32 cellular contexts compared by ENCODE assay signal in the genomic region with DNA sequence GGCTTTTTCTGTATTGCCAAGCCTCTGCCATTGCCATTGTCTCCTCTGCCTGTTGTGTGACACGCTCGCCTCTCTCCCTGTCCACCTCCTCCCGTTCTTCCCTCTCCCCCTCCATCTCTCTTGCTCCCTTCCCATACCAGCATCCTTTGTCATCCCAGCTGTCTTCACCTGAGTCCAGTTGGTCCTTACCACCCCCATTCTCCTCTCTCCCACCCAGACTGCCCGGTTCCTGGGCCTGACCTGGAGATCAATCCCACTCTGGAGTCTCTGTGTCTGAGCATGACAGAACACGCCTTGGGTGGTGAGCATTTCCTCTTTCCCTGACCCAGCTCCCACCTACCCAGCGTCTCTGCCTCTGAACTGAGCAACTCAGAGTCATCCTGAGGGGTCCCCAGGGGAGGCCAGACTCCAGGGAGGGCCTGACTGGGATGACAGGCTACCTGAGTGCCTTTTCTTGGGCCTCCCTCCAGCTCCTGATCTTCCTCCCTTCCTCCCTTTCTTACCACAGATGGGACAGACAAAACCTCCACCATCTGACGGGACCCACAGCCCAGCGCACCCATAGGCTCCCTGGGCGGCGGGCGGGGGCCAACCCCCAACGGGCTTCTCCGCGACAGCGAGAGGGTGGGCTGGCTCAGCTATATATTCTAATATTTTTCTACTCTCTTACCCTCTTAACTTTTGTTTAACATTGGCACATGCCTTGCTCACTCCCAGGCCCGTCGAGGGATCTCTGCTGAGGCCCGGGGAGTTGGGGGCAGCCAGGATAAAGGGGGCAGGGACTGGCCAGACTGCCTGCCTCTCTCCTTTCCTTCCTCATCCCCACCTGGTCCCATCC. TPM values are rescaled to one million over a fixed set of nuclear protein-coding genes. Genes with fewer than 3 reads are reported as not detected.
DNase-seq lines count a peak whose midpoint lies in the region; ATAC-seq, FAIRE-seq and TF ChIP-seq lines count a peak whose summit lies in the region.
"Had no signal": no experiment of that assay in that cellular context is flagged by ENCODE, and none has a peak within 500 bp of the region (broad histone marks: within the 10 kb centered on the region; RNA-seq: fewer than 3 reads in every experiment).

No MANE protein-coding gene starts in this region.

- H3K27me3 ChIP-seq in CD4-positive, alpha-beta T cell (ENCODE audit: control insufficient read depth, insufficient read depth, low read length) = no peaks in the 10 kb centered on the region
- H3K27me3 ChIP-seq in K562 (ENCODE audit: control insufficient read depth in 2 of 2, insufficient read depth in 2 of 2, low read length in 2 of 2) = no peaks in the 10 kb centered on the region
- H3K27me3 ChIP-seq in osteoblast (ENCODE audit: insufficient read depth, low read length) = no peaks in the 10 kb centered on the region
- H3K27me3 ChIP-seq: BLaER1, dorsolateral prefrontal cortex, MG63 had no signal

- H2AFZ ChIP-seq in K562 (ENCODE audit: low read depth, low read length) = no peak overlapping the region
- no peak overlapping the region for H2AFZ ChIP-seq in osteoblast (ENCODE audit: low read length)

- TF ChIP-seq RAD21 in K562 (CRISPR knock-in tag; conservative IDR thresholded peaks at IDR 0.05 in 1 of 2, IDR thresholded peaks at IDR 0.05 in 1 of 2) = no peak

- H3K4me1 ChIP-seq in K562 (replicated peaks in 1 of 2; ENCODE audit: control insufficient read depth in 2 of 2, insufficient read depth in 2 of 2, low read length in 2 of 2) (peaks cover 17 to 28% of the 10 kb centered on the region in 2 experiments), osteoblast (ENCODE audit: insufficient read depth, low read length) (peaks cover 6% of the 10 kb centered on the region)
- H3K4me1 ChIP-seq: BLaER1, HAP-1 had no signal

- H3K4me2 ChIP-seq in K562 (ENCODE audit: insufficient read depth, low read length) = no peak overlapping the region
- H3K4me2 ChIP-seq in osteoblast (ENCODE audit: insufficient read depth, low read length) = no peak overlapping the region
- H3K4me2 ChIP-seq: BLaER1 had no signal

- peaks cover 2% of the 10 kb centered on the region for H3K4me1 Mint-ChIP-seq in activated T-cell treated with anti-CD3 and anti-CD28 coated beads, Interleukin-2, amount 50 U/mL, for 24 hours (ENCODE audit: low read depth)
- H3K4me1 Mint-ChIP-seq in activated T-cell treated with anti-CD3 and anti-CD28 coated beads, Interleukin-2, amount 50 U/mL, for 4 hours (ENCODE audit: low read depth) = peaks cover 3% of the 10 kb centered on the region
- no peaks in the 10 kb centered on the region for H3K4me1 Mint-ChIP-seq in CD4-positive, alpha-beta T cell (ENCODE audit: low read depth)

- no peak for TF ChIP-seq EP300 in K562 (IDR thresholded peaks at IDR 0.05; ENCODE audit: low read length)

- intact Hi-C loops in CD4-positive, alpha-beta T cell (cut with DNase I, micrococcal nuclease) = no loop called here
- intact Hi-C loops in K562 (cut with micrococcal nuclease) = no loop called here

- in situ Hi-C loops in K562 (cut with MboI) = no loop called here

- TF ChIP-seq POLR2A in K562 (conservative IDR thresholded peaks at IDR 0.05) = no peak

- no peak overlapping the region for H3K4me3 Mint-ChIP-seq in activated T-cell treated with anti-CD3 and anti-CD28 coated beads, Interleukin-2, amount 50 U/mL, for 24 hours
- H3K4me3 Mint-ChIP-seq in activated T-cell treated with anti-CD3 and anti-CD28 coated beads, Interleukin-2, amount 50 U/mL, for 4 hours = no peak overlapping the region
- H3K4me3 Mint-ChIP-seq in CD4-positive, alpha-beta T cell = no peak overlapping the region
- H3K4me3 Mint-ChIP-seq: activated naive CD8-positive, alpha-beta T cell; activated T-cell treated with anti-CD3 and anti-CD28 coated beads, Interleukin-2, amount 50 U/mL, for 72 hours; natural killer cell; T-cell had no signal

- H3K36me3 ChIP-seq in K562 (ENCODE audit: control insufficient read depth, insufficient read depth, low read length) (peaks cover 98% of the 10 kb centered on the region), osteoblast (ENCODE audit: insufficient read depth, low read length) (peaks cover 91% of the 10 kb centered on the region)

- peaks cover 94% of the 10 kb centered on the region for H3K36me3 Mint-ChIP-seq in activated T-cell treated with anti-CD3 and anti-CD28 coated beads, Interleukin-2, amount 50 U/mL, for 24 hours (ENCODE audit: low read depth)
- H3K36me3 Mint-ChIP-seq in activated T-cell treated with anti-CD3 and anti-CD28 coated beads, Interleukin-2, amount 50 U/mL, for 4 hours (ENCODE audit: insufficient read depth) = peaks cover 33% of the 10 kb centered on the region
- H3K36me3 Mint-ChIP-seq in CD4-positive, alpha-beta T cell (ENCODE audit: low read depth) = peaks cover 94% of the 10 kb centered on the region

- H3K4me3 ChIP-seq in K562 (no peak overlapping the region), osteoblast (ENCODE audit: insufficient read depth, low read length) (no peak overlapping the region)
- H3K4me3 ChIP-seq: BLaER1, dorsolateral prefrontal cortex, HAP-1, MG63, skin epidermis had no signal

- TF ChIP-seq CTCF in CD4-positive, alpha-beta T cell (IDR thresholded peaks at IDR 0.05) = no peak
- TF ChIP-seq CTCF in K562 (IDR thresholded peaks at IDR 0.05 in 2 of 3, conservative IDR thresholded peaks at IDR 0.05 in 1 of 3; ENCODE audit: insufficient read depth in 2 of 3, low read depth in 1 of 3, low read length in 3 of 3) (no peak), osteoblast (IDR thresholded peaks at IDR 0.05; ENCODE audit: extremely low read depth, low read depth, low read length) (no peak), GM20000 (IDR thresholded peaks at IDR 0.05; ENCODE audit: extremely low read depth, missing control alignments) (no peak)

- H3K27ac ChIP-seq in CD4-positive, alpha-beta T cell (ENCODE audit: low read depth, low read length) = no peak overlapping the region
- H3K27ac ChIP-seq in K562 (ENCODE audit: extremely low read depth, low read depth, low read length) (no peak overlapping the region), osteoblast (ENCODE audit: low read depth, low read length) (peak overlapping the region; percentile 40)
- H3K27ac ChIP-seq: BLaER1 had no signal

- FAIRE-seq in K562 (lab: Jason Lieb, UNC) (no peak), HTR-8/SVneo (lab: Jason Lieb, UNC) (no peak)
- FAIRE-seq: GM19239, islet of Langerhans, RCC 7860, TTC549 had no signal

- peaks cover 13% of the 10 kb centered on the region for H3K9me1 ChIP-seq in K562 (ENCODE audit: control insufficient read depth, insufficient read depth, low read length)

- H4K20me1 ChIP-seq in K562 (replicated peaks; ENCODE audit: control insufficient read depth, insufficient read depth, low read length) (peaks cover 30% of the 10 kb centered on the region), osteoblast (ENCODE audit: insufficient read depth, low read length) (peaks cover 3% of the 10 kb centered on the region)

- no peaks in the 10 kb centered on the region for H3K9me3 Mint-ChIP-seq in activated T-cell treated with anti-CD3 and anti-CD28 coated beads, Interleukin-2, amount 50 U/mL, for 24 hours
- no peaks in the 10 kb centered on the region for H3K9me3 Mint-ChIP-seq in activated T-cell treated with anti-CD3 and anti-CD28 coated beads, Interleukin-2, amount 50 U/mL, for 4 hours
- no peaks in the 10 kb centered on the region for H3K9me3 Mint-ChIP-seq in CD4-positive, alpha-beta T cell
- H3K9me3 Mint-ChIP-seq: activated T-cell treated with anti-CD3 and anti-CD28 coated beads, Interleukin-2, amount 50 U/mL, for 72 hours; natural killer cell; T-cell had no signal

- POLR2A ChIA-PET in CD4-positive, alpha-beta T cell (lab: Charles Lee) = interaction anchor here (0.9 to 1.2 kb wide), 2 partner anchors 9 to 29 kb away, joined by 3 to 4 read pairs; partner anchors contain the start of gene PLEKHG2
- POLR2A ChIA-PET in K562 (lab: Yijun Ruan, JAX) = interaction anchor here (1.3 to 1.4 kb wide), 2 partner anchors 8 to 221 kb away, joined by 3 to 9 read pairs; partner anchors contain the start of genes MED29 and PAF1

- H3K27me3 Mint-ChIP-seq in activated T-cell treated with anti-CD3 and anti-CD28 coated beads, Interleukin-2, amount 50 U/mL, for 24 hours = no peaks in the 10 kb centered on the region
- no peaks in the 10 kb centered on the region for H3K27me3 Mint-ChIP-seq in activated T-cell treated with anti-CD3 and anti-CD28 coated beads, Interleukin-2, amount 50 U/mL, for 4 hours (ENCODE audit: low read depth)
- no peaks in the 10 kb centered on the region for H3K27me3 Mint-ChIP-seq in CD4-positive, alpha-beta T cell
- H3K27me3 Mint-ChIP-seq: activated naive CD8-positive, alpha-beta T cell; T-cell had no signal

- ATAC-seq in activated T-cell treated with anti-CD3 and anti-CD28 coated beads, Interleukin-2, amount 50 U/mL, for 4 hours = no peak
- no peak for ATAC-seq in CD4-positive, alpha-beta T cell (ENCODE audit: poor library complexity)
- no peak for ATAC-seq in K562
- ATAC-seq: activated T-cell treated with anti-CD3 and anti-CD28 coated beads, Interleukin-2, amount 50 U/mL, for 72 hours; natural killer cell had no signal

- H3K9me3 ChIP-seq in CD4-positive, alpha-beta T cell (ENCODE audit: control insufficient read depth, low read length) = no peaks in the 10 kb centered on the region
- H3K9me3 ChIP-seq in K562 (replicated peaks; ENCODE audit: control insufficient read depth, insufficient read depth, low read depth, low read length) = no peaks in the 10 kb centered on the region
- no peaks in the 10 kb centered on the region for H3K9me3 ChIP-seq in osteoblast (ENCODE audit: low read depth, low read length)
- H3K9me3 ChIP-seq: BLaER1, HAP-1, MG63 had no signal

- CTCF ChIA-PET in CD4-positive, alpha-beta T cell (lab: Charles Lee) = no interaction called here
- CTCF ChIA-PET in K562 (lab: Yijun Ruan, JAX; ENCODE audit: low intra/inter-chr PET ratio) = no interaction called here

- DNase-seq in activated T-cell treated with anti-CD3 and anti-CD28 coated beads, Interleukin-2, amount 50 U/mL, for 24 hours = no peak
- no peak for DNase-seq in activated T-cell treated with anti-CD3 and anti-CD28 coated beads, Interleukin-2, amount 50 U/mL, for 4 hours
- no peak for DNase-seq in CD4-positive, alpha-beta T cell
- DNase-seq in K562 (ENCODE audit: extremely low read depth in 1 of 4, low spot score in 3 of 4) (no peak), osteoblast (ENCODE audit: insufficient read length, low spot score, missing footprints) (peak; percentile 73), GM20000 (ENCODE audit: low spot score) (no peak), HTR-8/SVneo (ENCODE audit: insufficient read length, low spot score) (no peak)
- no peak for DNase-seq in stimulated activated CD4-positive, alpha-beta T cell treated with anti-CD3 and anti-CD28 coated beads, Interleukin-4, amount 100 ng/mL, for 24 hours
- DNase-seq: ACHN; activated CD4-positive, CD25-positive, alpha-beta regulatory T cell treated with anti-CD3 and anti-CD28 coated beads, Interleukin-2, amount 50 U/mL, for 72 hours; activated T-cell treated with anti-CD3 and anti-CD28 coated beads, Interleukin-2, amount 50 U/mL, for 72 hours; central memory CD4-positive, alpha-beta T cell; DMS79 treated with DMSO at 0.1 percent for 48 hours; dorsolateral prefrontal cortex; GF-D8; KBM-7; MG63; natural killer cell; NCI-H1417; NCI-H2081 treated with DMSO at 0.1 percent for 48 hours; NCI-H226; NCI-H748 treated with DMSO at 0.1 percent for 48 hours; T-cell; trophoblast cell had no signal

- H3K79me2 ChIP-seq in K562 (ENCODE audit: control insufficient read depth, insufficient read depth, low read length) = 0 out of 3 replicates have a peak, but pooled peaks cover 3% of the 10 kb centered on the region
- no peaks in the 10 kb centered on the region for H3K79me2 ChIP-seq in osteoblast (ENCODE audit: insufficient read depth, low read length)

- WGBS in K562 (ENCODE audit: insufficient coverage, low coverage, missing lambda C conversion rate) = 91% methylated on average over 16 of the region's 18 CpGs

- H3K27ac Mint-ChIP-seq in activated T-cell treated with anti-CD3 and anti-CD28 coated beads, Interleukin-2, amount 50 U/mL, for 24 hours = peak overlapping the region; percentile 52
- H3K27ac Mint-ChIP-seq in CD4-positive, alpha-beta T cell = peak overlapping the region; percentile 30
- H3K27ac Mint-ChIP-seq: activated naive CD8-positive, alpha-beta T cell had no signal

- no peak overlapping the region for H3K9ac ChIP-seq in K562 (ENCODE audit: insufficient read depth in 1 of 2, low read depth in 2 of 2, low read length in 2 of 2)
- H3K9ac ChIP-seq: BLaER1 had no signal

- no TSS peak for BruUV-seq in K562 (replicated peaks; lab: Mats Ljungman, UMichigan)

RNA-seq across cellular contexts. Expression of gene PAF1, which starts 7.7 kb away (rescaled TPM):
- 10 to 100 TPM; 48.0 to 50.8 (median 50.2) TPM for total RNA-seq in activated T-cell treated with anti-CD3 and anti-CD28 coated beads, Interleukin-2, amount 50 U/mL, for 4 hours
- total RNA-seq in CD4-positive, alpha-beta T cell = 100 to 1,000 TPM in 1 of 2 experiments, 10 to 100 TPM in 1; 99.6 to 101 TPM
- total RNA-seq in K562 (2011; cell fraction: chromatin; rRNA removed; ENCODE audit: low replicate concordance) = 59.0 and 87.9 TPM in 2 replicates
- 51.6 and 65.2 TPM in 2 replicates for total RNA-seq in K562 (2011; cell fraction: nucleolus; rRNA removed)
- total RNA-seq in K562 (2011; cell fraction: nucleoplasm; rRNA removed) = 40.5 and 40.8 TPM in 2 replicates
- total RNA-seq in K562 (2014; rRNA removed) = 41.2 and 50.5 TPM in 2 replicates
- total RNA-seq in K562 (2014; rRNA removed; fragmentation: Illumina TruSeq; extraction: Trizol) = 22.6 and 23.2 TPM in 2 replicates
- 37.0 and 39.8 TPM in 2 replicates for total RNA-seq in K562 (2015; rRNA removed; fragmentation: Illumina TruSeq; extraction: Trizol)
- 30.7 and 33.8 TPM in 2 replicates for total RNA-seq in K562 (2021)
- polyA plus RNA-seq in K562 (2011; rRNA removed) = 30.1 and 31.6 TPM in 2 replicates
- 31.4 and 56.3 TPM in 2 replicates for polyA plus RNA-seq in K562 (2011; cell fraction: cytosol; rRNA removed)
- 65.9 and 73.6 TPM in 2 replicates for polyA plus RNA-seq in K562 (2011; cell fraction: nucleus; rRNA removed)
- 37.5 and 43.8 TPM in 2 replicates for polyA plus RNA-seq in K562 (2012)
- polyA plus RNA-seq in K562 (2014; fragmentation: Illumina TruSeq; extraction: Trizol) = 41.1 and 45.0 TPM in 2 replicates
- polyA plus RNA-seq in K562 (2014; fragmentation: Nextera tagmentation; extraction: Ambion mirVana) = 1 to 10 TPM; 1.5 to 1.7 TPM
- 32.4 and 43.5 TPM in 2 replicates for polyA plus RNA-seq in K562 (2014; rRNA removed)
- 38.6 and 43.3 TPM in 2 replicates for polyA minus RNA-seq in K562 (2011; rRNA and poly(A)+ RNA removed)
- 21.1 and 21.3 TPM in 2 replicates for polyA minus RNA-seq in K562 (2011; cell fraction: cytosol; rRNA and poly(A)+ RNA removed)
- polyA minus RNA-seq in K562 (2011; cell fraction: nucleus; rRNA and poly(A)+ RNA removed) = 33.7 and 58.5 TPM in 2 replicates
- total RNA-seq in osteoblast = 29.3 and 29.8 TPM in 2 replicates

RNA-seq across cellular contexts. Expression of gene MED29, which starts 8.0 kb away (rescaled TPM):
- total RNA-seq in activated T-cell treated with anti-CD3 and anti-CD28 coated beads, Interleukin-2, amount 50 U/mL, for 4 hours = 10 to 100 TPM; 39.5 to 43.1 (median 39.7) TPM
- total RNA-seq in CD4-positive, alpha-beta T cell = 10 to 100 TPM; 45.0 to 46.1 TPM
- 7.8 and 14.7 TPM in 2 replicates for total RNA-seq in K562 (2011; cell fraction: chromatin; rRNA removed; ENCODE audit: low replicate concordance)
- 12.0 and 12.7 TPM in 2 replicates for total RNA-seq in K562 (2011; cell fraction: nucleolus; rRNA removed)
- total RNA-seq in K562 (2011; cell fraction: nucleoplasm; rRNA removed) = 13.0 and 17.4 TPM in 2 replicates
- total RNA-seq in K562 (2014; rRNA removed) = 16.0 and 22.6 TPM in 2 replicates
- 7.0 and 7.2 TPM in 2 replicates for total RNA-seq in K562 (2014; rRNA removed; fragmentation: Illumina TruSeq; extraction: Trizol)
- total RNA-seq in K562 (2015; rRNA removed; fragmentation: Illumina TruSeq; extraction: Trizol) = 11.2 and 11.7 TPM in 2 replicates
- total RNA-seq in K562 (2021) = 17.3 and 18.0 TPM in 2 replicates
- polyA plus RNA-seq in K562 (2011; rRNA removed) = 11.7 and 12.4 TPM in 2 replicates
- polyA plus RNA-seq in K562 (2011; cell fraction: cytosol; rRNA removed) = 18.4 and 30.0 TPM in 2 replicates
- 5.3 and 8.7 TPM in 2 replicates for polyA plus RNA-seq in K562 (2011; cell fraction: nucleus; rRNA removed)
- polyA plus RNA-seq in K562 (2012) = 14.0 and 19.0 TPM in 2 replicates
- 18.0 and 19.2 TPM in 2 replicates for polyA plus RNA-seq in K562 (2014; fragmentation: Illumina TruSeq; extraction: Trizol)
- 1 to 10 TPM; 1.8 to 2.8 TPM for polyA plus RNA-seq in K562 (2014; fragmentation: Nextera tagmentation; extraction: Ambion mirVana)
- polyA plus RNA-seq in K562 (2014; rRNA removed) = 15.1 and 22.5 TPM in 2 replicates
- polyA minus RNA-seq in K562 (2011; rRNA and poly(A)+ RNA removed) = 6.4 and 10.6 TPM in 2 replicates
- polyA minus RNA-seq in K562 (2011; cell fraction: cytosol; rRNA and poly(A)+ RNA removed) = 5.9 and 9.0 TPM in 2 replicates
- 15.9 and 16.3 TPM in 2 replicates for polyA minus RNA-seq in K562 (2011; cell fraction: nucleus; rRNA and poly(A)+ RNA removed)
- 19.9 and 23.0 TPM in 2 replicates for total RNA-seq in osteoblast

RNA-seq across cellular contexts. Expression of gene ZFP36, which starts 23.4 kb away (rescaled TPM):
- total RNA-seq in activated T-cell treated with anti-CD3 and anti-CD28 coated beads, Interleukin-2, amount 50 U/mL, for 4 hours = 10 to 100 TPM; 39.5 to 50.8 (median 43.7) TPM
- 1,000 to 10,000 TPM; 1,278 to 1,362 TPM for total RNA-seq in CD4-positive, alpha-beta T cell
- 9.5 and 19.1 TPM in 2 replicates for total RNA-seq in K562 (2011; cell fraction: chromatin; rRNA removed; ENCODE audit: low replicate concordance)
- total RNA-seq in K562 (2011; cell fraction: nucleolus; rRNA removed) = 17.8 and 18.8 TPM in 2 replicates
- 15.0 and 15.3 TPM in 2 replicates for total RNA-seq in K562 (2011; cell fraction: nucleoplasm; rRNA removed)
- total RNA-seq in K562 (2014; rRNA removed) (3.5 and 7.1 TPM in 2 replicates), K562 (2014; rRNA removed; fragmentation: Illumina TruSeq; extraction: Trizol) (1.8 and 2.8 TPM in 2 replicates), K562 (2015; rRNA removed; fragmentation: Illumina TruSeq; extraction: Trizol) (3.7 and 3.8 TPM in 2 replicates), K562 (2021) (17.1 and 20.1 TPM in 2 replicates), osteoblast (6.2 and 6.5 TPM in 2 replicates)
- polyA plus RNA-seq in K562 (2011; rRNA removed) (1.0 and 2.0 TPM in 2 replicates), K562 (2014; fragmentation: Illumina TruSeq; extraction: Trizol) (12.5 and 13.4 TPM in 2 replicates), K562 (2014; fragmentation: Nextera tagmentation; extraction: Ambion mirVana) (1 to 10 TPM; 1.3 to 1.5 TPM), K562 (2014; rRNA removed) (9.2 and 9.5 TPM in 2 replicates)
- polyA plus RNA-seq in K562 (2011; cell fraction: cytosol; rRNA removed) = 1.8 and 3.0 TPM in 2 replicates
- 12.7 and 20.7 TPM in 2 replicates for polyA plus RNA-seq in K562 (2011; cell fraction: nucleus; rRNA removed)
- 14.4 and 28.7 TPM in 2 replicates for polyA plus RNA-seq in K562 (2012)
- polyA minus RNA-seq in K562 (2011; rRNA and poly(A)+ RNA removed) = 0.63 and 0.66 TPM in 2 replicates
- polyA minus RNA-seq in K562 (2011; cell fraction: cytosol; rRNA and poly(A)+ RNA removed) = 6.1 and 7.0 TPM in 2 replicates
- polyA minus RNA-seq in K562 (2011; cell fraction: nucleus; rRNA and poly(A)+ RNA removed) = 11.0 and 12.8 TPM in 2 replicates

RNA-seq across cellular contexts. Expression of gene PLEKHG2, which starts 29.3 kb away (rescaled TPM):
- total RNA-seq in activated T-cell treated with anti-CD3 and anti-CD28 coated beads, Interleukin-2, amount 50 U/mL, for 4 hours = 10 to 100 TPM; 22.0 to 23.7 (median 22.0) TPM
- 10 to 100 TPM; 80.6 to 81.4 TPM for total RNA-seq in CD4-positive, alpha-beta T cell
- 36.8 and 97.0 TPM in 2 replicates for total RNA-seq in K562 (2011; cell fraction: chromatin; rRNA removed; ENCODE audit: low replicate concordance)
- 44.7 and 54.0 TPM in 2 replicates for total RNA-seq in K562 (2011; cell fraction: nucleolus; rRNA removed)
- 35.4 and 61.8 TPM in 2 replicates for total RNA-seq in K562 (2011; cell fraction: nucleoplasm; rRNA removed)
- total RNA-seq in K562 (2014; rRNA removed) (9.8 and 17.1 TPM in 2 replicates), K562 (2014; rRNA removed; fragmentation: Illumina TruSeq; extraction: Trizol) (5.9 and 6.8 TPM in 2 replicates), K562 (2015; rRNA removed; fragmentation: Illumina TruSeq; extraction: Trizol) (8.1 and 11.4 TPM in 2 replicates), K562 (2021) (41.1 and 45.7 TPM in 2 replicates), osteoblast (21.4 and 21.5 TPM in 2 replicates)
- polyA plus RNA-seq in K562 (2011; rRNA removed) (5.4 and 8.5 TPM in 2 replicates), K562 (2014; fragmentation: Illumina TruSeq; extraction: Trizol) (18.6 and 27.7 TPM in 2 replicates), K562 (2014; fragmentation: Nextera tagmentation; extraction: Ambion mirVana) (1 to 10 TPM in 1 of 2 experiments, under 1 TPM in 1; 0.98 to 3.0 TPM), K562 (2014; rRNA removed) (14.9 and 18.0 TPM in 2 replicates)
- polyA plus RNA-seq in K562 (2011; cell fraction: cytosol; rRNA removed) = 4.2 and 6.3 TPM in 2 replicates
- 32.9 and 103 TPM in 2 replicates for polyA plus RNA-seq in K562 (2011; cell fraction: nucleus; rRNA removed)
- 22.1 and 34.0 TPM in 2 replicates for polyA plus RNA-seq in K562 (2012)
- polyA minus RNA-seq in K562 (2011; rRNA and poly(A)+ RNA removed) = 2.7 TPM in 2 replicates
- 15.3 and 25.7 TPM in 2 replicates for polyA minus RNA-seq in K562 (2011; cell fraction: cytosol; rRNA and poly(A)+ RNA removed)
- polyA minus RNA-seq in K562 (2011; cell fraction: nucleus; rRNA and poly(A)+ RNA removed) = 14.0 and 19.9 TPM in 2 replicates

RNA-seq across cellular contexts. Expression of gene SAMD4B, which starts 41.0 kb away (rescaled TPM):
- total RNA-seq in activated T-cell treated with anti-CD3 and anti-CD28 coated beads, Interleukin-2, amount 50 U/mL, for 4 hours = 10 to 100 TPM; 72.6 to 81.6 (median 81.1) TPM
- 10 to 100 TPM; 65.0 to 66.9 TPM for total RNA-seq in CD4-positive, alpha-beta T cell
- total RNA-seq in K562 (2011; cell fraction: chromatin; rRNA removed; ENCODE audit: low replicate concordance) = 114 and 163 TPM in 2 replicates
- 74.5 and 86.1 TPM in 2 replicates for total RNA-seq in K562 (2011; cell fraction: nucleolus; rRNA removed)
- 116 and 164 TPM in 2 replicates for total RNA-seq in K562 (2011; cell fraction: nucleoplasm; rRNA removed)
- 41.1 and 55.2 TPM in 2 replicates for total RNA-seq in K562 (2014; rRNA removed)
- total RNA-seq in K562 (2014; rRNA removed; fragmentation: Illumina TruSeq; extraction: Trizol) = 17.2 and 19.9 TPM in 2 replicates
- 38.0 and 42.2 TPM in 2 replicates for total RNA-seq in K562 (2015; rRNA removed; fragmentation: Illumina TruSeq; extraction: Trizol)
- 86.3 and 90.5 TPM in 2 replicates for total RNA-seq in K562 (2021)
- polyA plus RNA-seq in K562 (2011; rRNA removed) = 20.9 and 54.2 TPM in 2 replicates
- polyA plus RNA-seq in K562 (2011; cell fraction: cytosol; rRNA removed) = 38.5 and 56.2 TPM in 2 replicates
- 81.0 and 127 TPM in 2 replicates for polyA plus RNA-seq in K562 (2011; cell fraction: nucleus; rRNA removed)
- 86.0 and 136 TPM in 2 replicates for polyA plus RNA-seq in K562 (2012)
- polyA plus RNA-seq in K562 (2014; fragmentation: Illumina TruSeq; extraction: Trizol) = 81.8 and 105 TPM in 2 replicates
- 1 to 10 TPM; 3.4 to 5.9 TPM for polyA plus RNA-seq in K562 (2014; fragmentation: Nextera tagmentation; extraction: Ambion mirVana)
- polyA plus RNA-seq in K562 (2014; rRNA removed) = 76.4 and 77.0 TPM in 2 replicates
- 22.5 and 27.0 TPM in 2 replicates for polyA minus RNA-seq in K562 (2011; rRNA and poly(A)+ RNA removed)
- polyA minus RNA-seq in K562 (2011; cell fraction: cytosol; rRNA and poly(A)+ RNA removed) = 59.6 and 84.3 TPM in 2 replicates
- 23.4 and 27.1 TPM in 2 replicates for polyA minus RNA-seq in K562 (2011; cell fraction: nucleus; rRNA and poly(A)+ RNA removed)
- total RNA-seq in osteoblast = 85.0 and 85.5 TPM in 2 replicates

Comparison
In these comparisons a context has a peak if more than half of its experiments do, and no peak if none do; other contexts are left out.
1. RNA of gene ZFP36, which starts 23.4 kb away (total RNA-seq): 1,278 to 1,362 TPM in CD4-positive, alpha-beta T cell; 39.5 to 50.8 TPM in activated T-cell treated with anti-CD3 and anti-CD28 coated beads, Interleukin-2, amount 50 U/mL, for 4 hours, 6.2 to 6.5 TPM in osteoblast and 1.8 to 20.1 TPM in K562; every median in the first group is over 10 times any median in the second.